ENCODE assay signal across 9 cellular contexts in the genomic region with DNA sequence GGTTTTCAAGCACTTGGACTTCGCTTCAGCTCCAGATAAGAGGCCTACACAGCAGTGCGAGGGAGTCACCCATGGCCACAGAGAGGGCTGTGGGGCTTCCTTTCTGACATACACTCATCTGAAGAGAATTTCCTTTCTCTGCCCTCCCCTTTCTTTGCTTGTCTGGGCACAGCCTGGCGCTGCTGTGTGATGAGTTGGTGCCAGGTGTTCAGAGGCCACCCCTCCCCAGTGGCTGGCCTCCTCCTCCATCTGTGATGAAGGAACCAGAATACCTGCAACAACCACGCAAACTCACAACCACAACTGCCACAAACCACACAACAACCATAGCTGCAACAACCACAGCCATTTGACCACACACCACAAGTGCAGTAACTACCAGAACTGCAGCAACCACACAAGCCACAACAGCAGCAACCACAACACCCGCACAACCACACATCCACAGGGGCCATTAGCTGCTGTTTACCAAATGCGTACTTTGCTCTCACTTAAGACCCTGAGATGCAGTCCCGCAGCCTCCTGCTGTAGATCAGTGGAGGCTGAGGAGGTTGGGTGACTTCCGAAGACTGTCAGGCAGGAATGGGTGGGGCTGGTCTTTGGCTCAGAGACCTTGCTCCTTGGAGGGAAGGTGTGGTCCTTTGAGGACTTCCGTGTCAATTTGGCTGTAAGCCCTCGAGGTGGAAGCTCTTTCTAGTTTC.
A peak's percentile ranks its signal among the peaks of the same experiment; 100 is the strongest.
DNase-seq lines count a peak whose midpoint lies in the region; ATAC-seq and TF ChIP-seq lines count a peak whose summit lies in the region.
"Had no signal": no experiment of that assay in that cellular context is flagged by ENCODE, and none has a peak within 500 bp of the region (broad histone marks: within the 10 kb centered on the region; RNA-seq: fewer than 3 reads in every experiment).

No MANE protein-coding gene starts in this region.

- peaks cover 5% of the 10 kb centered on the region; the same call in 1 of the 2 replicates for H3K9me3 ChIP-seq in SJCRH30 (replicated peaks)

- peaks cover 19% of the 10 kb centered on the region for H3K4me1 ChIP-seq in SJCRH30

- H3K27ac ChIP-seq in SJCRH30 (no peak overlapping the region), substantia nigra (ENCODE audit: low read depth, low read length, poor library complexity, severe bottlenecking) (no peak overlapping the region)
- H3K27ac ChIP-seq: VCaP had no signal

- no peaks in the 10 kb centered on the region for H3K27me3 ChIP-seq in SJCRH30

- DNase-seq in GM12865 (ENCODE audit: low read depth) (peak; percentile 45), SJCRH30 (peak; percentile 32 to 40), substantia nigra (lab: John Stamatoyannopoulos, UW) (no peak), NCI-H128 (lab: John Stamatoyannopoulos, UW; ENCODE audit: unreplicated experiment) (no peak), NOMO-1 (lab: John Stamatoyannopoulos, UW; ENCODE audit: unreplicated experiment in 2 of 2) (no peak), endothelial cell (ENCODE audit: low spot score) (no peak)
- DNase-seq in activated naive CD4-positive, alpha-beta T cell treated with anti-CD3 and anti-CD28 coated beads, Interleukin-2, amount 50 U/mL, for 72 hours (ENCODE audit: low spot score in 2 of 2) = peak in 1 of 2 donors; percentile 65
- no peak for DNase-seq in natural killer cell treated with Interleukin-12 subunit alpha and Interleukin-12 subunit beta and Interleukin-15 and Interleukin-18, amount 100 ng/mL, for 72 hours (ENCODE audit: low spot score)

- H3K4me3 Mint-ChIP-seq in natural killer cell treated with Interleukin-12 subunit alpha and Interleukin-12 subunit beta and Interleukin-15 and Interleukin-18, amount 100 ng/mL, for 72 hours = peak overlapping the region; percentile 37
- no peak overlapping the region for H3K4me3 Mint-ChIP-seq in endothelial cell (ENCODE audit: unreplicated experiment)

- H3K36me3 ChIP-seq in SJCRH30 = no peaks in the 10 kb centered on the region

- peaks cover 20 to 27% of the 10 kb centered on the region in 2 donors for H3K4me1 Mint-ChIP-seq in natural killer cell treated with Interleukin-12 subunit alpha and Interleukin-12 subunit beta and Interleukin-15 and Interleukin-18, amount 100 ng/mL, for 72 hours (ENCODE audit: low read depth in 2 of 2)
- H3K4me1 Mint-ChIP-seq in endothelial cell (ENCODE audit: unreplicated experiment) = no peaks in the 10 kb centered on the region

- peak overlapping the region in 1 of 2 donors; percentile 65 for H3K27ac Mint-ChIP-seq in activated naive CD4-positive, alpha-beta T cell treated with anti-CD3 and anti-CD28 coated beads, Interleukin-2, amount 50 U/mL, for 72 hours
- H3K27ac Mint-ChIP-seq in natural killer cell treated with Interleukin-12 subunit alpha and Interleukin-12 subunit beta and Interleukin-15 and Interleukin-18, amount 100 ng/mL, for 72 hours = peak overlapping the region; percentile 45 to 56
- H3K27ac Mint-ChIP-seq in endothelial cell (ENCODE audit: unreplicated experiment) = no peak overlapping the region

- no peak overlapping the region for H3K4me3 ChIP-seq in GM12865 (ENCODE audit: low read depth, low read length)
- H3K4me3 ChIP-seq in SJCRH30 = no peak overlapping the region

- TF ChIP-seq CTCF in GM12865 (IDR thresholded peaks at IDR 0.05; ENCODE audit: insufficient read depth, low read depth, low read length, missing control alignments) = no peak
- no peak for TF ChIP-seq CTCF in endothelial cell (IDR thresholded peaks at IDR 0.05; ENCODE audit: unreplicated experiment)

- H3K36me3 Mint-ChIP-seq in activated naive CD4-positive, alpha-beta T cell treated with anti-CD3 and anti-CD28 coated beads, Interleukin-2, amount 50 U/mL, for 72 hours = peaks cover 14 to 23% of the 10 kb centered on the region in 2 donors
- peaks cover 17% of the 10 kb centered on the region for H3K36me3 Mint-ChIP-seq in natural killer cell treated with Interleukin-12 subunit alpha and Interleukin-12 subunit beta and Interleukin-15 and Interleukin-18, amount 100 ng/mL, for 72 hours
- no peaks in the 10 kb centered on the region for H3K36me3 Mint-ChIP-seq in endothelial cell (ENCODE audit: low read depth, unreplicated experiment)

- H3K27me3 Mint-ChIP-seq in natural killer cell treated with Interleukin-12 subunit alpha and Interleukin-12 subunit beta and Interleukin-15 and Interleukin-18, amount 100 ng/mL, for 72 hours = peaks cover 4 to 8% of the 10 kb centered on the region in 2 donors
- H3K27me3 Mint-ChIP-seq in endothelial cell (ENCODE audit: unreplicated experiment) = peaks cover 2% of the 10 kb centered on the region

- peak; percentile 87 to 90 for ATAC-seq in activated naive CD4-positive, alpha-beta T cell treated with anti-CD3 and anti-CD28 coated beads, Interleukin-2, amount 50 U/mL, for 72 hours
- ATAC-seq in natural killer cell treated with Interleukin-12 subunit alpha and Interleukin-12 subunit beta and Interleukin-15 and Interleukin-18, amount 100 ng/mL, for 72 hours = peak; percentile 54 to 76

- H3K9me3 Mint-ChIP-seq in activated naive CD4-positive, alpha-beta T cell treated with anti-CD3 and anti-CD28 coated beads, Interleukin-2, amount 50 U/mL, for 72 hours = peaks cover 23 to 26% of the 10 kb centered on the region in 2 donors
- peaks cover 7% of the 10 kb centered on the region for H3K9me3 Mint-ChIP-seq in natural killer cell treated with Interleukin-12 subunit alpha and Interleukin-12 subunit beta and Interleukin-15 and Interleukin-18, amount 100 ng/mL, for 72 hours
- peaks cover 6% of the 10 kb centered on the region for H3K9me3 Mint-ChIP-seq in endothelial cell (ENCODE audit: unreplicated experiment)

Comparison
In these comparisons a context has a peak if more than half of its experiments do, and no peak if none do; other contexts are left out.
1. DNase-seq: peak in GM12865 (single experiment) and SJCRH30 (2 of 2); none in natural killer cell treated with Interleukin-12 subunit alpha and Interleukin-12 subunit beta and Interleukin-15 and Interleukin-18, amount 100 ng/mL, for 72 hours (single experiment), substantia nigra (0 of 49), NCI-H128 (single experiment), NOMO-1 (0 of 2) and endothelial cell (single experiment).